ENCODE assay signal across 1 cellular context in genomic region chr15:66734961-66735908, GRCh38.
TF ChIP-seq lines count a peak whose summit lies in the region.

No MANE protein-coding gene starts in this region.

TF ChIP-seq in HepG2, 621 proteins besides CTCF, POLR2A, EP300 and RAD21 (continued from another document):
- TF ChIP-seq NR0B2 (CRISPR knock-in tag; IDR thresholded peaks at IDR 0.05) (no peak), ISL2 (CRISPR knock-in tag; IDR thresholded peaks at IDR 0.05) (no peak), SP5 (CRISPR knock-in tag; IDR thresholded peaks at IDR 0.05; ENCODE audit: borderline replicate concordance, low read depth) (no peak), KMT2A (CRISPR knock-in tag; IDR thresholded peaks at IDR 0.05) (no peak)
